1 cellular context compared by ENCODE assay signal in genomic region chr1:27858072-27858948, GRCh38.
TF ChIP-seq lines count a peak whose summit lies in the region.

No MANE protein-coding gene starts in this region.

TF ChIP-seq in HEK293, 187 proteins besides CTCF, POLR2A, EP300 and RAD21 (continued from another document):
- TF ChIP-seq INSM2 (tag by site-specific recombination; IDR thresholded peaks at IDR 0.05) (no peak), ZNF48 (tag by site-specific recombination; IDR thresholded peaks at IDR 0.05) (no peak), ZNF837 (tag by site-specific recombination; IDR thresholded peaks at IDR 0.05) (no peak), ZSCAN30 (tag by site-specific recombination; IDR thresholded peaks at IDR 0.05) (peak; percentile 64; the same call in 1 of the 2 replicates), ZNF132 (tag by site-specific recombination; IDR thresholded peaks at IDR 0.05; ENCODE audit: borderline replicate concordance) (no peak), ZNF324 (tag by site-specific recombination; IDR thresholded peaks at IDR 0.05) (0 out of 2 replicates have a peak, but pooled peaks have one; percentile 34), GLI2 (tag by site-specific recombination; IDR thresholded peaks at IDR 0.05; ENCODE audit: borderline replicate concordance, low read depth) (no peak), ZNF24 (tag by site-specific recombination; IDR thresholded peaks at IDR 0.05) (0 out of 2 replicates have a peak, but pooled peaks have one; percentile 21), SP2 (tag by site-specific recombination; IDR thresholded peaks at IDR 0.05) (no peak), SP7 (tag by site-specific recombination; IDR thresholded peaks at IDR 0.05) (0 out of 2 replicates have a peak, but pooled peaks have one; percentile 22), MEIS1 (CRISPR knock-in tag; IDR thresholded peaks at IDR 0.05; ENCODE audit: borderline replicate concordance) (no peak), ZNF133 (tag by site-specific recombination; IDR thresholded peaks at IDR 0.05) (no peak), ZNF148 (tag by site-specific recombination; IDR thresholded peaks at IDR 0.05; ENCODE audit: borderline replicate concordance) (no peak), HOXD13 (CRISPR knock-in tag; IDR thresholded peaks at IDR 0.05; ENCODE audit: borderline replicate concordance) (no peak), ZNF157 (tag by site-specific recombination; IDR thresholded peaks at IDR 0.05) (no peak), ZNF366 (tag by site-specific recombination; conservative IDR thresholded peaks at IDR 0.05) (peak; percentile 91), ZNF555 (tag by site-specific recombination; conservative IDR thresholded peaks at IDR 0.05) (no peak), ZNF391 (tag by site-specific recombination; IDR thresholded peaks at IDR 0.05; ENCODE audit: borderline replicate concordance, low read depth) (0 out of 2 replicates have a peak, but pooled peaks have one; percentile 25), ZNF654 (tag by site-specific recombination; IDR thresholded peaks at IDR 0.05; ENCODE audit: low read depth) (peak; percentile 97), ZNF600 (tag by site-specific recombination; IDR thresholded peaks at IDR 0.05) (peak; percentile 61), ZNF23 (tag by site-specific recombination; IDR thresholded peaks at IDR 0.05; ENCODE audit: borderline replicate concordance) (no peak), MZF1 (tag by site-specific recombination; IDR thresholded peaks at IDR 0.05; ENCODE audit: borderline replicate concordance) (peak; percentile 92; the same call in 1 of the 2 replicates), ZNF585B (tag by site-specific recombination; IDR thresholded peaks at IDR 0.05) (no peak), KLF8 (tag by site-specific recombination; IDR thresholded peaks at IDR 0.05) (no peak), ZNF146 (tag by site-specific recombination; IDR thresholded peaks at IDR 0.05) (no peak), ZNF394 (tag by site-specific recombination; IDR thresholded peaks at IDR 0.05; ENCODE audit: borderline replicate concordance) (peak; percentile 38; the same call in 1 of the 2 replicates), ZNF404 (tag by site-specific recombination; IDR thresholded peaks at IDR 0.05) (no peak), ZBTB8A (tag by site-specific recombination; IDR thresholded peaks at IDR 0.05) (peak; percentile 56), ZBTB20 (tag by site-specific recombination; IDR thresholded peaks at IDR 0.05) (0 out of 2 replicates have a peak, but pooled peaks have one; percentile 38), PATZ1 (tag by site-specific recombination; IDR thresholded peaks at IDR 0.05) (peak; percentile 53), ZNF692 (tag by site-specific recombination; IDR thresholded peaks at IDR 0.05) (peak; percentile 72), RBAK (tag by site-specific recombination; IDR thresholded peaks at IDR 0.05) (no peak), ZNF398 (tag by site-specific recombination; IDR thresholded peaks at IDR 0.05) (no peak), SP3 (tag by site-specific recombination; IDR thresholded peaks at IDR 0.05) (peak; percentile 44; the same call in 1 of the 2 replicates), ZNF174 (tag by site-specific recombination; IDR thresholded peaks at IDR 0.05) (no peak), ZNF571 (tag by site-specific recombination; IDR thresholded peaks at IDR 0.05) (no peak), ZNF776 (tag by site-specific recombination; IDR thresholded peaks at IDR 0.05; ENCODE audit: borderline replicate concordance) (no peak), SCRT2 (tag by site-specific recombination; IDR thresholded peaks at IDR 0.05) (no peak)
